In genomic region chr19:45164577-45165335, GRCh38 we compare ENCODE assay signal across 8 cellular contexts. TPM values are rescaled to one million over a fixed set of nuclear protein-coding genes. Genes with fewer than 3 reads are reported as not detected.
DNase-seq lines count a peak whose midpoint lies in the region; ATAC-seq and TF ChIP-seq lines count a peak whose summit lies in the region.

No MANE protein-coding gene starts in this region.

- CTCF ChIA-PET in CD4-positive, alpha-beta T cell (lab: Charles Lee) = interaction anchor here (1.0 to 1.6 kb wide), 3 partner anchors 12 to 15 kb away, joined by 4 to 7 read pairs (median 4); partner anchors contain the start of genes BLOC1S3 and TRAPPC6A
- CTCF ChIA-PET in activated CD4-positive, alpha-beta memory T cell treated with anti-CD3 and anti-CD28 coated beads, Interleukin-2, amount 10 ng/mL, durations not matched to agents 7 days and 5 days (lab: Charles Lee) = interaction anchor here (0.6 to 1.1 kb wide), 4 partner anchors 11 to 172 kb away, joined by 3 to 6 read pairs (median 4); partner anchors contain the start of gene TRAPPC6A

- peaks cover 0 to 7% of the 10 kb centered on the region in 2 donors for H3K36me3 ChIP-seq in gastroesophageal sphincter
- no peaks in the 10 kb centered on the region for H3K36me3 ChIP-seq in smooth muscle cell (ENCODE audit: low read depth)

- H3K27ac Mint-ChIP-seq in CD4-positive, alpha-beta T cell = no peak overlapping the region
- no peak overlapping the region for H3K27ac Mint-ChIP-seq in activated CD4-positive, alpha-beta memory T cell treated with anti-CD3 and anti-CD28 coated beads, Interleukin-2, amount 10 ng/mL, durations not matched to agents 7 days and 5 days

- TF ChIP-seq CTCF in CD4-positive, alpha-beta T cell (IDR thresholded peaks at IDR 0.05) = no peak
- TF ChIP-seq CTCF in gastroesophageal sphincter (IDR thresholded peaks at IDR 0.05) (no peak), smooth muscle cell (IDR thresholded peaks at IDR 0.05; ENCODE audit: borderline replicate concordance, insufficient read depth, poor library complexity, severe bottlenecking) (no peak)

- H3K27me3 Mint-ChIP-seq in CD4-positive, alpha-beta T cell = no peaks in the 10 kb centered on the region
- H3K27me3 Mint-ChIP-seq in activated CD4-positive, alpha-beta memory T cell treated with anti-CD3 and anti-CD28 coated beads, Interleukin-2, amount 10 ng/mL, durations not matched to agents 7 days and 5 days = peaks cover 3% of the 10 kb centered on the region

- no peak overlapping the region for H3K9ac ChIP-seq in smooth muscle cell (ENCODE audit: low read depth)

- H3K4me1 ChIP-seq in gastroesophageal sphincter (peaks cover 0 to 14% (median 0%) of the 10 kb centered on the region in 3 donors), smooth muscle cell (ENCODE audit: low read depth) (no peaks in the 10 kb centered on the region)

- in situ Hi-C loops in KBM-7 (cut with MboI; ENCODE audit: low pct_unique_long_range_greater_than_20kb, low sequenced_read_pairs) = no loop called here

- POLR2A ChIA-PET in CD4-positive, alpha-beta T cell (lab: Charles Lee) = interaction anchor here (0.8 to 1.8 kb wide), 2 partner anchors 14 to 210 kb away, joined by 3 to 9 read pairs; partner anchors contain the start of genes BLOC1S3 and TRAPPC6A
- POLR2A ChIA-PET in activated CD4-positive, alpha-beta memory T cell treated with anti-CD3 and anti-CD28 coated beads, Interleukin-2, amount 10 ng/mL, durations not matched to agents 7 days and 5 days (lab: Charles Lee) = interaction anchor here (0.7 to 3.6 kb wide), 8 partner anchors 12 to 163 kb away, joined by 3 to 31 read pairs (median 3); partner anchors contain the start of genes BLOC1S3, CLASRP, PPP1R37 and TRAPPC6A

- no peaks in the 10 kb centered on the region for H3K27me3 ChIP-seq in CD4-positive, alpha-beta T cell (ENCODE audit: control insufficient read depth, insufficient read depth, low read length)
- H3K27me3 ChIP-seq in gastroesophageal sphincter (peaks cover 36% of the 10 kb centered on the region), smooth muscle cell (ENCODE audit: low read depth) (no peaks in the 10 kb centered on the region)

- H3K27ac ChIP-seq in CD4-positive, alpha-beta T cell (ENCODE audit: low read depth, low read length) = no peak overlapping the region
- H3K27ac ChIP-seq in gastroesophageal sphincter = no peak overlapping the region
- no peak overlapping the region for H3K27ac ChIP-seq in smooth muscle cell (ENCODE audit: low read depth)

- no peaks in the 10 kb centered on the region for H4K20me1 ChIP-seq in smooth muscle cell (ENCODE audit: low read depth)

- no CpG with 5 or more reads among the region's 27 CpGs for WGBS in gastroesophageal sphincter (ENCODE audit: low coverage in 1 of 2), 2 donors
- 32% methylated on average over 23 of the region's 27 CpGs for WGBS in smooth muscle cell (ENCODE audit: low lambda C conversion rate)

- peak; percentile 81 for ATAC-seq in CD4-positive, alpha-beta T cell (ENCODE audit: poor library complexity)
- peak; percentile 91 for ATAC-seq in GM19463 (IDR thresholded peaks at IDR 0.05; ENCODE audit: unreplicated experiment)
- ATAC-seq in gastroesophageal sphincter = peak; percentile 36

- H3K79me2 ChIP-seq in smooth muscle cell (ENCODE audit: low read depth) = no peaks in the 10 kb centered on the region

- no peaks in the 10 kb centered on the region for H3K9me3 ChIP-seq in CD4-positive, alpha-beta T cell (ENCODE audit: control insufficient read depth, low read length)
- no peaks in the 10 kb centered on the region for H3K9me3 ChIP-seq in gastroesophageal sphincter
- no peaks in the 10 kb centered on the region for H3K9me3 ChIP-seq in smooth muscle cell (replicated peaks; ENCODE audit: low read depth)

- no peak overlapping the region for H3K4me3 ChIP-seq in gastroesophageal sphincter
- H3K4me3 ChIP-seq in smooth muscle cell = no peak overlapping the region

- TF ChIP-seq EP300 in gastroesophageal sphincter (IDR thresholded peaks at IDR 0.05) = no peak

- peak overlapping the region; percentile 60 for H3K4me2 ChIP-seq in smooth muscle cell

- no peaks in the 10 kb centered on the region for H3K36me3 Mint-ChIP-seq in CD4-positive, alpha-beta T cell (ENCODE audit: low read depth)
- no peaks in the 10 kb centered on the region for H3K36me3 Mint-ChIP-seq in activated CD4-positive, alpha-beta memory T cell treated with anti-CD3 and anti-CD28 coated beads, Interleukin-2, amount 10 ng/mL, durations not matched to agents 7 days and 5 days (ENCODE audit: low read depth)

- H3F3A ChIP-seq in smooth muscle cell (ENCODE audit: low read depth) = no peaks in the 10 kb centered on the region

- intact Hi-C loops in CD4-positive, alpha-beta T cell (cut with DNase I, micrococcal nuclease) = no loop called here

- TF ChIP-seq POLR2A in gastroesophageal sphincter (IDR thresholded peaks at IDR 0.05) = no peak

- H3K4me1 Mint-ChIP-seq in CD4-positive, alpha-beta T cell (ENCODE audit: low read depth) = peaks cover 19% of the 10 kb centered on the region
- peaks cover 34% of the 10 kb centered on the region for H3K4me1 Mint-ChIP-seq in activated CD4-positive, alpha-beta memory T cell treated with anti-CD3 and anti-CD28 coated beads, Interleukin-2, amount 10 ng/mL, durations not matched to agents 7 days and 5 days

- H3K4me3 Mint-ChIP-seq in CD4-positive, alpha-beta T cell = no peak overlapping the region
- H3K4me3 Mint-ChIP-seq in activated CD4-positive, alpha-beta memory T cell treated with anti-CD3 and anti-CD28 coated beads, Interleukin-2, amount 10 ng/mL, durations not matched to agents 7 days and 5 days = no peak overlapping the region

- H3K9me3 Mint-ChIP-seq in CD4-positive, alpha-beta T cell = no peaks in the 10 kb centered on the region
- H3K9me3 Mint-ChIP-seq in activated CD4-positive, alpha-beta memory T cell treated with anti-CD3 and anti-CD28 coated beads, Interleukin-2, amount 10 ng/mL, durations not matched to agents 7 days and 5 days = no peaks in the 10 kb centered on the region

- no peak overlapping the region for H2AFZ ChIP-seq in smooth muscle cell (ENCODE audit: low read depth)

- peak in 6 of 10 experiments; percentile 22 to 48 (median 35) for DNase-seq in CD4-positive, alpha-beta T cell
- DNase-seq in KBM-7 = peak; percentile 90
- DNase-seq in activated CD4-positive, alpha-beta memory T cell treated with anti-CD3 and anti-CD28 coated beads, Interleukin-2, amount 10 ng/mL, durations not matched to agents 7 days and 5 days = peak; percentile 66
- peak; percentile 25 for DNase-seq in smooth muscle cell (lab: John Stamatoyannopoulos, UW; ENCODE audit: unreplicated experiment)
- DNase-seq in GM19240 (ENCODE audit: insufficient read length, low spot score) = no peak
- no peak for DNase-seq in cerebellar nuclear complex (lab: John Stamatoyannopoulos, UW)

RNA-seq across cellular contexts. Expression of gene NKPD1, which starts 4.0 kb away (rescaled TPM):
- total RNA-seq in CD4-positive, alpha-beta T cell = under 1 TPM; 0.73 to 0.91 TPM
- total RNA-seq in activated CD4-positive, alpha-beta memory T cell treated with anti-CD3 and anti-CD28 coated beads, Interleukin-2, amount 10 ng/mL, durations not matched to agents 7 days and 5 days = under 1 TPM; 0.10 to 0.15 TPM
- under 1 TPM in 2 of 4 donors, not detected in 2; 0.16 to 0.39 TPM for total RNA-seq in gastroesophageal sphincter
- 1.1 and 1.6 TPM in 2 replicates for total RNA-seq in smooth muscle cell
- 0.13 and 1.1 TPM in 2 replicates for polyA plus RNA-seq in smooth muscle cell

RNA-seq across cellular contexts. Expression of gene TRAPPC6A, which starts 13.3 kb away (rescaled TPM):
- 10 to 100 TPM; 32.0 to 38.8 TPM for total RNA-seq in CD4-positive, alpha-beta T cell
- total RNA-seq in activated CD4-positive, alpha-beta memory T cell treated with anti-CD3 and anti-CD28 coated beads, Interleukin-2, amount 10 ng/mL, durations not matched to agents 7 days and 5 days = 10 to 100 TPM; 64.4 to 65.0 TPM
- total RNA-seq in gastroesophageal sphincter (10 to 100 TPM; 16.2 to 24.0 (median 20.7) TPM), smooth muscle cell (6.0 and 10.2 TPM in 2 replicates)
- 31.0 and 32.2 TPM in 2 replicates for polyA plus RNA-seq in smooth muscle cell

RNA-seq across cellular contexts. Expression of gene BLOC1S3, which starts 13.8 kb away (rescaled TPM):
- 10 to 100 TPM; 14.7 to 18.8 TPM for total RNA-seq in CD4-positive, alpha-beta T cell
- 10 to 100 TPM; 16.3 to 20.4 TPM for total RNA-seq in activated CD4-positive, alpha-beta memory T cell treated with anti-CD3 and anti-CD28 coated beads, Interleukin-2, amount 10 ng/mL, durations not matched to agents 7 days and 5 days
- total RNA-seq in gastroesophageal sphincter = 10 to 100 TPM in 1 of 4 donors, 1 to 10 TPM in 3; 5.0 to 17.0 (median 7.8) TPM
- total RNA-seq in smooth muscle cell = 3.5 and 5.5 TPM in 2 replicates
- polyA plus RNA-seq in smooth muscle cell = 7.7 and 14.5 TPM in 2 replicates

Comparison
In these comparisons a context has a peak if more than half of its experiments do, and no peak if none do; other contexts are left out.
1. ATAC-seq: peak in every context shown above with its lines; median percentile 91 in GM19463; 81 in CD4-positive, alpha-beta T cell; 36 in gastroesophageal sphincter.
2. DNase-seq: peak in CD4-positive, alpha-beta T cell (6 of 10), KBM-7 (single experiment), activated CD4-positive, alpha-beta memory T cell treated with anti-CD3 and anti-CD28 coated beads, Interleukin-2, amount 10 ng/mL, durations not matched to agents 7 days and 5 days (single experiment) and smooth muscle cell (single experiment); none in GM19240 (single experiment) and cerebellar nuclear complex (0 of 2).